In the genomic region with DNA sequence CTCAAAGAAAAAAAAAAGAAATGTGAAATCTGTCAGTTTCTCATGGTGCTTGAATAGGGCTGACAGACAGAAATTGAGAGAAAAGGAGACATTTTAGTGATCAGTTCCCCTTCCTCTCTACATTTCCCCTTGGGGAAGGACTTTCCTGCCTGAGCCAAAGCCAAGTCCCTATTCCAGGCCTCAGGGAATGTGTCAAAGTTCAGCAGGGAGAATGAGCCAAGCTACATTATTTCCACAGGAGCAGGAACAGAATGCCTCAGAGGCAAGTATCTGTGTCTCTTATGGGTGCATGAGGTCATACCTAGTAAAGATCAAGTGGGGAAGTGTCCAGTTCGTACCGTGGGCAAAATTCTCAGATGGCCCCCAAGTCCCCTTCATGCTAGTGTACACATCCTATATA, we compare ENCODE assay signal across 28 cellular contexts.
DNase-seq lines count a peak whose midpoint lies in the region; FAIRE-seq and TF ChIP-seq lines count a peak whose summit lies in the region.
"Had no signal": no experiment of that assay in that cellular context is flagged by ENCODE, and none has a peak within 500 bp of the region (broad histone marks: within the 10 kb centered on the region; RNA-seq: fewer than 3 reads in every experiment).

No MANE protein-coding gene starts in this region.

- TF ChIP-seq EP300 in SK-N-SH (IDR thresholded peaks at IDR 0.05; ENCODE audit: borderline replicate concordance in 1 of 2, low read depth in 1 of 2, low read length in 1 of 2), result no peak

- H3K27ac ChIP-seq in HEK293 (ENCODE audit: extremely low read depth, low read depth, low read length) (no peak overlapping the region), small intestine (ENCODE audit: low read depth in 1 of 2, low read length in 1 of 2) (no peak overlapping the region), SK-N-SH (ENCODE audit: low read depth in 2 of 2, low read length in 1 of 2) (no peak overlapping the region)
- H3K27ac ChIP-seq: A549; BLaER1 treated with 17β-estradiol and CSF1 and Interleukin-3, amounts not matched to agents 10 nM and 100 nM; GM23248 had no signal

- H3K9me3 ChIP-seq in HEK293 (ENCODE audit: control insufficient read depth, insufficient read depth, low read depth, low read length) (no peaks in the 10 kb centered on the region), small intestine (ENCODE audit: control insufficient read depth, low read depth) (no peaks in the 10 kb centered on the region), SK-N-SH (no peaks in the 10 kb centered on the region)
- H3K9me3 ChIP-seq: A549; BE2C; BLaER1 treated with 17β-estradiol and CSF1 and Interleukin-3, amounts not matched to agents 10 nM and 100 nM had no signal

- no peaks in the 10 kb centered on the region for H3K79me2 ChIP-seq in SK-N-SH (ENCODE audit: insufficient read depth)

- peaks cover 4% of the 10 kb centered on the region for H3K4me1 ChIP-seq in HEK293 (ENCODE audit: control insufficient read depth, insufficient read depth, low read length)
- H3K4me1 ChIP-seq in small intestine (ENCODE audit: control insufficient read depth in 2 of 2, insufficient read depth in 1 of 2, low read depth in 1 of 2, low read length in 1 of 2), result no peaks in the 10 kb centered on the region
- no peaks in the 10 kb centered on the region for H3K4me1 ChIP-seq in SK-N-SH (ENCODE audit: control insufficient read depth in 1 of 2, insufficient read depth in 2 of 2, low read depth in 1 of 2, low read length in 1 of 2)
- H3K4me1 ChIP-seq: BE2C; BLaER1 treated with 17β-estradiol and CSF1 and Interleukin-3, amounts not matched to agents 10 nM and 100 nM had no signal

- H3K36me3 Mint-ChIP-seq in endothelial cell (ENCODE audit: low read depth, unreplicated experiment), result peaks cover 14% of the 10 kb centered on the region
- H3K36me3 Mint-ChIP-seq in nephron (ENCODE audit: low read depth), result no peaks in the 10 kb centered on the region
- H3K36me3 Mint-ChIP-seq: CD14-positive monocyte; CD8-positive, alpha-beta memory T cell had no signal

- H3K9me2 ChIP-seq in SK-N-SH, result no peaks in the 10 kb centered on the region

- H3K27ac Mint-ChIP-seq in endothelial cell (ENCODE audit: unreplicated experiment) (peak overlapping the region; percentile 57), nephron (peak overlapping the region; percentile 25 to 36 (median 29))
- H3K27ac Mint-ChIP-seq: CD14-positive monocyte; CD4-positive, alpha-beta T cell had no signal

- H2AFZ ChIP-seq in SK-N-SH (ENCODE audit: low read depth), result no peak overlapping the region
- H2AFZ ChIP-seq: GM23248 had no signal

- peaks cover 5% of the 10 kb centered on the region for H3K27me3 Mint-ChIP-seq in endothelial cell (ENCODE audit: unreplicated experiment)
- peaks cover 42% of the 10 kb centered on the region for H3K27me3 Mint-ChIP-seq in nephron (ENCODE audit: low read depth)

- WGBS in small intestine, 3 donors, result 14 to 43% (median 28%) methylated on average over 2 of the region's 2 CpGs
- WGBS in SK-N-SH (ENCODE audit: low lambda C conversion rate), result 17% methylated on average over 2 of the region's 2 CpGs

- DNase-seq in endothelial cell (ENCODE audit: low spot score) (no peak), small intestine (peak; percentile 49), NCI-H1105 (lab: John Stamatoyannopoulos, UW) (no peak), kidney tubule cell (ENCODE audit: low spot score) (no peak), SK-N-SH (no peak), islet precursor cell (no peak)
- DNase-seq: 8988T; ACHN; AML-193; BE2C; CD4-positive, alpha-beta T cell; CD8-positive, alpha-beta memory T cell; DMS 273 treated with DMSO at 0.1 percent for 48 hours; DMS79; EL; GDM1; GM23248; H7; HCEC 1CT had no signal

- H3K36me3 ChIP-seq in HEK293 (ENCODE audit: control insufficient read depth in 2 of 2, insufficient read depth in 1 of 2, low read length in 2 of 2) (no peaks in the 10 kb centered on the region), small intestine (ENCODE audit: control insufficient read depth in 2 of 2, insufficient read depth in 2 of 2, low read length in 2 of 2) (no peaks in the 10 kb centered on the region), SK-N-SH (replicated peaks in 1 of 2; ENCODE audit: control insufficient read depth in 1 of 2, insufficient read depth in 2 of 2, low read length in 1 of 2) (no peaks in the 10 kb centered on the region)
- H3K36me3 ChIP-seq: BE2C; BLaER1 treated with 17β-estradiol and CSF1 and Interleukin-3, amounts not matched to agents 10 nM and 100 nM had no signal

- H3K27me3 ChIP-seq in small intestine (ENCODE audit: control insufficient read depth in 2 of 2, insufficient read depth in 2 of 2, low read length in 2 of 2) (no peaks in the 10 kb centered on the region), SK-N-SH (ENCODE audit: insufficient read depth) (no peaks in the 10 kb centered on the region; the same call in 1 of the 2 replicates)
- H3K27me3 ChIP-seq: BE2C; BLaER1 treated with 17β-estradiol and CSF1 and Interleukin-3, amounts not matched to agents 10 nM and 100 nM had no signal

- POLR2A ChIA-PET in HEK293 (lab: Yijun Ruan, JAX) (no interaction called here), SK-N-SH (lab: Yijun Ruan, JAX) (no interaction called here)

- FAIRE-seq in small intestine (lab: Jason Lieb, UNC), result no peak
- FAIRE-seq: A549, D721Med, GM12878, GM19239, H1 had no signal

- H3K4me3 ChIP-seq in HEK293 (ENCODE audit: low read depth, low read length) (no peak overlapping the region), small intestine (ENCODE audit: low read depth in 1 of 2, low read length in 2 of 2) (no peak overlapping the region), SK-N-SH (ENCODE audit: low read depth in 2 of 2, low read length in 1 of 2) (no peak overlapping the region)
- H3K4me3 ChIP-seq: A549; BLaER1 treated with 17β-estradiol and CSF1 and Interleukin-3, amounts not matched to agents 10 nM and 100 nM; GM12878; GM23248 had no signal

- TF ChIP-seq RAD21 in SK-N-SH (IDR thresholded peaks at IDR 0.05; ENCODE audit: low read length), result no peak

- H4K20me1 ChIP-seq in SK-N-SH (ENCODE audit: insufficient read depth), result no peaks in the 10 kb centered on the region
- H4K20me1 ChIP-seq: BLaER1 treated with 17β-estradiol and CSF1 and Interleukin-3, amounts not matched to agents 10 nM and 100 nM had no signal

- H3F3A ChIP-seq in SK-N-SH (replicated peaks; ENCODE audit: insufficient read depth), result no peaks in the 10 kb centered on the region

- no peak overlapping the region for H3K4me2 ChIP-seq in SK-N-SH
- H3K4me2 ChIP-seq: A549; BLaER1 treated with 17β-estradiol and CSF1 and Interleukin-3, amounts not matched to agents 10 nM and 100 nM had no signal

- no peak for TF ChIP-seq CTCF in HEK293 (tag by site-specific recombination; IDR thresholded peaks at IDR 0.05)
- no peak for TF ChIP-seq CTCF in endothelial cell (IDR thresholded peaks at IDR 0.05; ENCODE audit: unreplicated experiment)
- no peak for TF ChIP-seq CTCF in nephron (IDR thresholded peaks at IDR 0.05; ENCODE audit: unreplicated experiment in 3 of 3)
- no peak for TF ChIP-seq CTCF in SK-N-SH (IDR thresholded peaks at IDR 0.05)

- CTCF ChIA-PET in HEK293 (lab: Yijun Ruan, JAX), result interaction anchor here (2.2 kb wide), 1 partner anchor 18 kb away, joined by 9 read pairs; no protein-coding TSS in a partner anchor
- CTCF ChIA-PET in SK-N-SH (lab: Yijun Ruan, JAX), result interaction anchor here (1.5 kb wide), 1 partner anchor 18 kb away, joined by 3 read pairs; no protein-coding TSS in a partner anchor

- H3K9me3 Mint-ChIP-seq in endothelial cell (ENCODE audit: unreplicated experiment) (no peaks in the 10 kb centered on the region), nephron (no peaks in the 10 kb centered on the region)
- H3K9me3 Mint-ChIP-seq: CD4-positive, alpha-beta T cell; CD8-positive, alpha-beta memory T cell had no signal

- H3K9ac ChIP-seq in SK-N-SH, result no peak overlapping the region
- H3K9ac ChIP-seq: BLaER1 treated with 17β-estradiol and CSF1 and Interleukin-3, amounts not matched to agents 10 nM and 100 nM; GM23248 had no signal

- peaks cover 37% of the 10 kb centered on the region for H3K4me1 Mint-ChIP-seq in endothelial cell (ENCODE audit: unreplicated experiment)
- H3K4me1 Mint-ChIP-seq in nephron, result peaks cover 39% of the 10 kb centered on the region

- H3K4me3 Mint-ChIP-seq in endothelial cell (ENCODE audit: unreplicated experiment) (no peak overlapping the region), nephron (no peak overlapping the region)
- H3K4me3 Mint-ChIP-seq: CD14-positive monocyte; CD4-positive, alpha-beta T cell; CD8-positive, alpha-beta memory T cell had no signal

TF ChIP-seq in HEK293, 187 proteins besides CTCF, POLR2A, EP300 and RAD21 (continues in another document):
- TF ChIP-seq KLF7 (tag by site-specific recombination; IDR thresholded peaks at IDR 0.05; ENCODE audit: borderline replicate concordance), result no peak
- TF ChIP-seq GLIS1 (tag by site-specific recombination; IDR thresholded peaks at IDR 0.05), result no peak
- TF ChIP-seq, protein P1, sequence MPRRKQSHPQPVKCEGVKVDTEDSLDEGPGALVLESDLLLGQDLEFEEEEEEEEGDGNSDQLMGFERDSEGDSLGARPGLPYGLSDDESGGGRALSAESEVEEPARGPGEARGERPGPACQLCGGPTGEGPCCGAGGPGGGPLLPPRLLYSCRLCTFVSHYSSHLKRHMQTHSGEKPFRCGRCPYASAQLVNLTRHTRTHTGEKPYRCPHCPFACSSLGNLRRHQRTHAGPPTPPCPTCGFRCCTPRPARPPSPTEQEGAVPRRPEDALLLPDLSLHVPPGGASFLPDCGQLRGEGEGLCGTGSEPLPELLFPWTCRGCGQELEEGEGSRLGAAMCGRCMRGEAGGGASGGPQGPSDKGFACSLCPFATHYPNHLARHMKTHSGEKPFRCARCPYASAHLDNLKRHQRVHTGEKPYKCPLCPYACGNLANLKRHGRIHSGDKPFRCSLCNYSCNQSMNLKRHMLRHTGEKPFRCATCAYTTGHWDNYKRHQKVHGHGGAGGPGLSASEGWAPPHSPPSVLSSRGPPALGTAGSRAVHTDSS (tag by site-specific recombination; IDR thresholded peaks at IDR 0.05), result no peak

TF ChIP-seq in SK-N-SH, 30 proteins besides CTCF, POLR2A, EP300 and RAD21:
- TF ChIP-seq JUND (IDR thresholded peaks at IDR 0.05), result no peak
